8 cellular contexts compared by ENCODE assay signal in genomic region chr4:101348367-101348827, GRCh38.
A peak's percentile ranks its signal among the peaks of the same experiment; 100 is the strongest.
DNase-seq lines count a peak whose midpoint lies in the region; ATAC-seq lines count a peak whose summit lies in the region.

No MANE protein-coding gene starts in this region.

- H3K27me3 ChIP-seq in endocrine pancreas (ENCODE audit: control insufficient read depth, insufficient read depth, low read length) (no peaks in the 10 kb centered on the region), muscle layer of duodenum (ENCODE audit: low read depth, low read length) (no peaks in the 10 kb centered on the region)

- peak overlapping the region; percentile 70 for H3K9ac ChIP-seq in endocrine pancreas (ENCODE audit: control insufficient read depth, insufficient read depth, low read length)

- peak; percentile 23 for DNase-seq in NCI-H2227 (lab: John Stamatoyannopoulos, UW; ENCODE audit: unreplicated experiment)
- no peak for DNase-seq in NCI-H2227 treated with DMSO at 0.1 percent for 48 hours (lab: John Stamatoyannopoulos, UW)
- DNase-seq in RPMI8226: peak; percentile 10

- no peak for ATAC-seq in HG02798 (IDR thresholded peaks at IDR 0.05; ENCODE audit: poor library complexity, unreplicated experiment)
- ATAC-seq in HG02588 (IDR thresholded peaks at IDR 0.05; ENCODE audit: unreplicated experiment): no peak
- ATAC-seq in HG02678 (IDR thresholded peaks at IDR 0.05; ENCODE audit: unreplicated experiment): no peak

- H3K9me3 ChIP-seq in endocrine pancreas (ENCODE audit: control insufficient read depth, low read length) (no peaks in the 10 kb centered on the region), muscle layer of duodenum (ENCODE audit: control insufficient read depth in 1 of 2, low read length in 2 of 2) (no peaks in the 10 kb centered on the region)

- H3K4me3 ChIP-seq in endocrine pancreas (ENCODE audit: control insufficient read depth, insufficient read depth, low read length) (peak overlapping the region; percentile 28), muscle layer of duodenum (ENCODE audit: low read depth in 1 of 2, low read length in 2 of 2) (peak overlapping the region; percentile 85 to 89)

- peak overlapping the region; percentile 91 for H3K27ac ChIP-seq in muscle layer of duodenum (ENCODE audit: low read length)

- no peaks in the 10 kb centered on the region for H3K36me3 ChIP-seq in endocrine pancreas (ENCODE audit: control insufficient read depth, insufficient read depth, low read length)
- peaks cover 0 to 4% of the 10 kb centered on the region in 2 donors for H3K36me3 ChIP-seq in muscle layer of duodenum (ENCODE audit: control insufficient read depth in 1 of 2, insufficient read depth in 2 of 2, low read length in 2 of 2)

- H3K4me1 ChIP-seq in endocrine pancreas (ENCODE audit: control insufficient read depth, insufficient read depth, low read length) (peaks cover 15% of the 10 kb centered on the region), muscle layer of duodenum (ENCODE audit: control insufficient read depth in 1 of 2, insufficient read depth in 2 of 2, low read length in 2 of 2) (peaks cover 10 to 18% of the 10 kb centered on the region in 2 donors)
